ENCODE assay signal across 11 cellular contexts in the genomic region with DNA sequence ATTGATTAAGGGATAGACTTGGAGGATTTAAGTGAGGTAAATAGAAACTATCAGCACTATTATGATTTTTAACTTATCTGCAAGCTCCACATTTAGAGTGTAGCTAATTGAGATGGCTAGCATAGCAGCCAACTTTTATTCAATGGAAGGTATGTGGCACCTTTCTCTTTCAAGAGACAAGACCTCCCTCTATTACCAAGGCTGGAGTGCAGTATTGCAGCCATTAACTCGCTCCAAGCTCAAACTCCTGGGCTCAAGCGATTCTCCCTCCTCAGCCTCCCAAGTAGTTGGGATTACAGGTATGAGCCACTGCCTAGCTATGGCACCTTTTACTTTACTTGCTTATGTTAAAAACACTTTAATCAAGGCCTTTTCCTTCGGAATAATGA. TPM values are rescaled to one million over a fixed set of nuclear protein-coding genes. Genes with fewer than 3 reads are reported as not detected.
DNase-seq lines count a peak whose midpoint lies in the region; ATAC-seq and TF ChIP-seq lines count a peak whose summit lies in the region.
"Had no signal": no experiment of that assay in that cellular context is flagged by ENCODE, and none has a peak within 500 bp of the region (broad histone marks: within the 10 kb centered on the region; RNA-seq: fewer than 3 reads in every experiment).

No MANE protein-coding gene starts in this region.

- H3K4me3 ChIP-seq in left ventricle myocardium inferior (no peak overlapping the region), thoracic aorta (no peak overlapping the region), esophagus squamous epithelium (no peak overlapping the region)

- TF ChIP-seq CTCF in left ventricle myocardium inferior (IDR thresholded peaks at IDR 0.05; ENCODE audit: borderline replicate concordance) = no peak
- no peak for TF ChIP-seq CTCF in thoracic aorta (IDR thresholded peaks at IDR 0.05)
- no peak for TF ChIP-seq CTCF in GM10266 (IDR thresholded peaks at IDR 0.05; ENCODE audit: control insufficient read depth, insufficient read depth, low read depth, missing control alignments)
- no peak for TF ChIP-seq CTCF in esophagus squamous epithelium (IDR thresholded peaks at IDR 0.05)

- ATAC-seq in left cardiac atrium (no peak), thoracic aorta (ENCODE audit: insufficient number of reproducible peaks, low FRiP score, low read depth) (no peak)

- H3K27ac ChIP-seq in left ventricle myocardium inferior (replicated peaks) (peak overlapping the region; percentile 48), epithelial cell of prostate (peak overlapping the region; percentile 99), thoracic aorta (peak overlapping the region; percentile 36 to 85), esophagus squamous epithelium (peak overlapping the region in 2 of 4 donors; percentile 36 to 42)
- H3K27ac ChIP-seq: VCaP had no signal

- no peak for TF ChIP-seq POLR2A in esophagus squamous epithelium (IDR thresholded peaks at IDR 0.05)

- no peak for DNase-seq in left ventricle myocardium inferior
- no peak for DNase-seq in left cardiac atrium
- no peak for DNase-seq in epithelial cell of prostate (ENCODE audit: low read depth, low spot score)
- DNase-seq in thoracic aorta (ENCODE audit: low spot score) = no peak
- DNase-seq in GM10266 (ENCODE audit: extremely low spot score) = no peak
- no peak for DNase-seq in esophagus squamous epithelium (lab: John Stamatoyannopoulos, UW)
- no peak for DNase-seq in NCI-H526 (lab: John Stamatoyannopoulos, UW)
- DNase-seq: NCI-H345; stimulated activated CD8-positive, alpha-beta memory T cell treated with anti-CD3 and anti-CD28 coated beads, Interleukin-4, amount 100 ng/mL, for 48 hours had no signal

- intact Hi-C loops in left ventricle myocardium inferior (cut with micrococcal nuclease) (no loop called here), left cardiac atrium (cut with DNase I) (no loop called here), esophagus squamous epithelium (cut with DNase I) (no loop called here)

- H3K36me3 ChIP-seq in left ventricle myocardium inferior (peaks cover 35% of the 10 kb centered on the region), thoracic aorta (peaks cover 25% of the 10 kb centered on the region), esophagus squamous epithelium (peaks cover 6 to 39% (median 21%) of the 10 kb centered on the region in 3 donors)

- H3K4me1 ChIP-seq in left ventricle myocardium inferior = peaks cover 99% of the 10 kb centered on the region
- H3K4me1 ChIP-seq in thoracic aorta (ENCODE audit: control insufficient read depth in 1 of 2, low read depth in 2 of 2) = peaks cover 67 to 97% of the 10 kb centered on the region in 2 donors
- H3K4me1 ChIP-seq in esophagus squamous epithelium = peaks cover 4 to 96% (median 37%) of the 10 kb centered on the region in 3 donors

- H3K9me3 ChIP-seq in left ventricle myocardium inferior (replicated peaks) = no peaks in the 10 kb centered on the region
- no peaks in the 10 kb centered on the region for H3K9me3 ChIP-seq in thoracic aorta
- no peaks in the 10 kb centered on the region for H3K9me3 ChIP-seq in esophagus squamous epithelium

- H3K27me3 ChIP-seq in left ventricle myocardium inferior (ENCODE audit: low read depth) (no peaks in the 10 kb centered on the region), thoracic aorta (replicated peaks; ENCODE audit: insufficient read depth) (no peaks in the 10 kb centered on the region), esophagus squamous epithelium (no peaks in the 10 kb centered on the region)

- 92 to 95% methylated on average over 1 to 3 of the region's 3 CpGs for WGBS in esophagus squamous epithelium, 2 donors

TF ChIP-seq in PFSK-1, 5 proteins besides CTCF, POLR2A, EP300 and RAD21:
- TF ChIP-seq FOXP2 (optimal IDR thresholded peaks at IDR 0.05; ENCODE audit: borderline replicate concordance, extremely low read depth, extremely low read length, insufficient read depth) (no peak), POLR2AphosphoS5 (IDR thresholded peaks at IDR 0.05; ENCODE audit: low read depth, low read length) (0 out of 2 replicates have a peak, but pooled peaks have one; percentile 53), SIN3A (IDR thresholded peaks at IDR 0.05; ENCODE audit: borderline replicate concordance, insufficient read depth, low read length) (no peak), TAF1 (IDR thresholded peaks at IDR 0.05; ENCODE audit: borderline replicate concordance, insufficient read depth, low read length) (no peak)
- TF ChIP-seq, protein P1, sequence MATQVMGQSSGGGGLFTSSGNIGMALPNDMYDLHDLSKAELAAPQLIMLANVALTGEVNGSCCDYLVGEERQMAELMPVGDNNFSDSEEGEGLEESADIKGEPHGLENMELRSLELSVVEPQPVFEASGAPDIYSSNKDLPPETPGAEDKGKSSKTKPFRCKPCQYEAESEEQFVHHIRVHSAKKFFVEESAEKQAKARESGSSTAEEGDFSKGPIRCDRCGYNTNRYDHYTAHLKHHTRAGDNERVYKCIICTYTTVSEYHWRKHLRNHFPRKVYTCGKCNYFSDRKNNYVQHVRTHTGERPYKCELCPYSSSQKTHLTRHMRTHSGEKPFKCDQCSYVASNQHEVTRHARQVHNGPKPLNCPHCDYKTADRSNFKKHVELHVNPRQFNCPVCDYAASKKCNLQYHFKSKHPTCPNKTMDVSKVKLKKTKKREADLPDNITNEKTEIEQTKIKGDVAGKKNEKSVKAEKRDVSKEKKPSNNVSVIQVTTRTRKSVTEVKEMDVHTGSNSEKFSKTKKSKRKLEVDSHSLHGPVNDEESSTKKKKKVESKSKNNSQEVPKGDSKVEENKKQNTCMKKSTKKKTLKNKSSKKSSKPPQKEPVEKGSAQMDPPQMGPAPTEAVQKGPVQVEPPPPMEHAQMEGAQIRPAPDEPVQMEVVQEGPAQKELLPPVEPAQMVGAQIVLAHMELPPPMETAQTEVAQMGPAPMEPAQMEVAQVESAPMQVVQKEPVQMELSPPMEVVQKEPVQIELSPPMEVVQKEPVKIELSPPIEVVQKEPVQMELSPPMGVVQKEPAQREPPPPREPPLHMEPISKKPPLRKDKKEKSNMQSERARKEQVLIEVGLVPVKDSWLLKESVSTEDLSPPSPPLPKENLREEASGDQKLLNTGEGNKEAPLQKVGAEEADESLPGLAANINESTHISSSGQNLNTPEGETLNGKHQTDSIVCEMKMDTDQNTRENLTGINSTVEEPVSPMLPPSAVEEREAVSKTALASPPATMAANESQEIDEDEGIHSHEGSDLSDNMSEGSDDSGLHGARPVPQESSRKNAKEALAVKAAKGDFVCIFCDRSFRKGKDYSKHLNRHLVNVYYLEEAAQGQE (IDR thresholded peaks at IDR 0.05; ENCODE audit: insufficient read depth in 1 of 2, low read depth in 2 of 2, low read length in 2 of 2) = no peak

RNA-seq across cellular contexts. Expression of a gene that starts 8.2 kb away (rescaled TPM):
- 4,332 TPM for total RNA-seq in left ventricle myocardium inferior
- 1,000 to 10,000 TPM; 3,599 to 3,935 TPM for total RNA-seq in left cardiac atrium
- polyA plus RNA-seq in PFSK-1 (2012; ENCODE audit: insufficient read length, low read depth) = 3,387 TPM
- 1,000 to 10,000 TPM; 1,970 to 2,340 TPM for total RNA-seq in thoracic aorta
- total RNA-seq in esophagus squamous epithelium = 1,000 to 10,000 TPM; 2,183 to 3,899 (median 2,784) TPM
